Comparison of ENCODE assay signal across 1 cellular context in genomic region chr16:66703359-66704215, GRCh38.
TF ChIP-seq lines count a peak whose summit lies in the region.

No MANE protein-coding gene starts in this region.

TF ChIP-seq in HepG2, 621 proteins besides CTCF, POLR2A, EP300 and RAD21:
- TF ChIP-seq ZNF547 (CRISPR knock-in tag; IDR thresholded peaks at IDR 0.05) (no peak), ZNF644 (CRISPR knock-in tag; IDR thresholded peaks at IDR 0.05; ENCODE audit: low read depth) (no peak), ZNF891 (CRISPR knock-in tag; IDR thresholded peaks at IDR 0.05) (no peak), YEATS2 (CRISPR knock-in tag; IDR thresholded peaks at IDR 0.05; ENCODE audit: borderline replicate concordance) (no peak), ZNF451 (CRISPR knock-in tag; IDR thresholded peaks at IDR 0.05) (no peak), TGIF2 (CRISPR knock-in tag; IDR thresholded peaks at IDR 0.05) (no peak), RFX3 (CRISPR knock-in tag; IDR thresholded peaks at IDR 0.05) (no peak), REXO4 (CRISPR knock-in tag; IDR thresholded peaks at IDR 0.05; ENCODE audit: borderline replicate concordance) (no peak), ATAD3A (CRISPR knock-in tag; IDR thresholded peaks at IDR 0.05) (no peak), JUN (CRISPR knock-in tag; IDR thresholded peaks at IDR 0.05) (no peak), KDM4B (CRISPR knock-in tag; IDR thresholded peaks at IDR 0.05) (no peak), SP1 (IDR thresholded peaks at IDR 0.05) (no peak), SP1 (CRISPR knock-in tag; IDR thresholded peaks at IDR 0.05) (no peak), SATB2 (CRISPR knock-in tag; IDR thresholded peaks at IDR 0.05) (no peak), ATF7-NPFF (CRISPR knock-in tag; IDR thresholded peaks at IDR 0.05; ENCODE audit: low read depth) (no peak), SALL2 (CRISPR knock-in tag; IDR thresholded peaks at IDR 0.05) (no peak), ELF1 (CRISPR knock-in tag; IDR thresholded peaks at IDR 0.05) (no peak), HNRNPUL1 (IDR thresholded peaks at IDR 0.05; ENCODE audit: low read depth, low read length) (no peak)
- TF ChIP-seq, protein P1, sequence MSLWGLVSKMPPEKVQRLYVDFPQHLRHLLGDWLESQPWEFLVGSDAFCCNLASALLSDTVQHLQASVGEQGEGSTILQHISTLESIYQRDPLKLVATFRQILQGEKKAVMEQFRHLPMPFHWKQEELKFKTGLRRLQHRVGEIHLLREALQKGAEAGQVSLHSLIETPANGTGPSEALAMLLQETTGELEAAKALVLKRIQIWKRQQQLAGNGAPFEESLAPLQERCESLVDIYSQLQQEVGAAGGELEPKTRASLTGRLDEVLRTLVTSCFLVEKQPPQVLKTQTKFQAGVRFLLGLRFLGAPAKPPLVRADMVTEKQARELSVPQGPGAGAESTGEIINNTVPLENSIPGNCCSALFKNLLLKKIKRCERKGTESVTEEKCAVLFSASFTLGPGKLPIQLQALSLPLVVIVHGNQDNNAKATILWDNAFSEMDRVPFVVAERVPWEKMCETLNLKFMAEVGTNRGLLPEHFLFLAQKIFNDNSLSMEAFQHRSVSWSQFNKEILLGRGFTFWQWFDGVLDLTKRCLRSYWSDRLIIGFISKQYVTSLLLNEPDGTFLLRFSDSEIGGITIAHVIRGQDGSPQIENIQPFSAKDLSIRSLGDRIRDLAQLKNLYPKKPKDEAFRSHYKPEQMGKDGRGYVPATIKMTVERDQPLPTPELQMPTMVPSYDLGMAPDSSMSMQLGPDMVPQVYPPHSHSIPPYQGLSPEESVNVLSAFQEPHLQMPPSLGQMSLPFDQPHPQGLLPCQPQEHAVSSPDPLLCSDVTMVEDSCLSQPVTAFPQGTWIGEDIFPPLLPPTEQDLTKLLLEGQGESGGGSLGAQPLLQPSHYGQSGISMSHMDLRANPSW (CRISPR knock-in tag; IDR thresholded peaks at IDR 0.05; ENCODE audit: borderline replicate concordance): no peak
